ENCODE assay signal across 7 cellular contexts in genomic region chr17:13114601-13115024, GRCh38.
DNase-seq lines count a peak whose midpoint lies in the region; ATAC-seq and TF ChIP-seq lines count a peak whose summit lies in the region.

No MANE protein-coding gene starts in this region.

- DNase-seq in GM04504 (ENCODE audit: low read depth) (peak; percentile 16), RPMI7951 (ENCODE audit: low read depth) (peak; percentile 36), fibroblast of gingiva (ENCODE audit: low read depth) (peak; percentile 33), osteocyte (ENCODE audit: extremely low spot score, unreplicated experiment) (no peak), NCI-H1048 (lab: John Stamatoyannopoulos, UW) (no peak)
- no peak for DNase-seq in activated CD4-positive, CD25-positive, alpha-beta regulatory T cell treated with anti-CD3 and anti-CD28 coated beads, Interleukin-2, amount 50 U/mL, for 72 hours

- peaks cover 35% of the 10 kb centered on the region for H3K27me3 Mint-ChIP-seq in osteocyte (ENCODE audit: unreplicated experiment)

- H3K4me3 Mint-ChIP-seq in osteocyte (ENCODE audit: unreplicated experiment): no peak overlapping the region

- peak; percentile 88 for TF ChIP-seq CTCF in osteocyte (IDR thresholded peaks at IDR 0.05)

- H3K36me3 Mint-ChIP-seq in osteocyte (ENCODE audit: unreplicated experiment): no peaks in the 10 kb centered on the region

- peak; percentile 68 for ATAC-seq in HG03354 (IDR thresholded peaks at IDR 0.05; ENCODE audit: poor library complexity, severe bottlenecking, unreplicated experiment)

- peaks cover 8% of the 10 kb centered on the region for H3K4me1 Mint-ChIP-seq in osteocyte (ENCODE audit: unreplicated experiment)

- H3K9me3 Mint-ChIP-seq in osteocyte (ENCODE audit: unreplicated experiment): no peaks in the 10 kb centered on the region

- H3K27ac Mint-ChIP-seq in osteocyte (ENCODE audit: unreplicated experiment): no peak overlapping the region

Comparison
In these comparisons a context has a peak if more than half of its experiments do, and no peak if none do; other contexts are left out.
1. DNase-seq: peak in GM04504 (single experiment), RPMI7951 (single experiment) and fibroblast of gingiva (single experiment); none in osteocyte (single experiment), activated CD4-positive, CD25-positive, alpha-beta regulatory T cell treated with anti-CD3 and anti-CD28 coated beads, Interleukin-2, amount 50 U/mL, for 72 hours (single experiment) and NCI-H1048 (single experiment).